8 cellular contexts compared by ENCODE assay signal in genomic region chr9:90226839-90227338, GRCh38.
DNase-seq lines count a peak whose midpoint lies in the region; ATAC-seq and TF ChIP-seq lines count a peak whose summit lies in the region.
"Not testable (repeated sequence)": the region's sequence is repeated elsewhere in the genome, so short reads cannot be mapped to it uniquely, and the experiment has no call there.

No MANE protein-coding gene starts in this region.

- WGBS in H9 (ENCODE audit: extremely low coverage, insufficient read length, low lambda C conversion rate), result no CpG with 5 or more reads among the region's 10 CpGs
- 16% methylated on average over 6 of the region's 10 CpGs for WGBS in esophagus muscularis mucosa

- not testable (repeated sequence) for H4K91ac ChIP-seq in H9 (ENCODE audit: insufficient read length, low read depth, low read length)

- H3K4me1 Mint-ChIP-seq in H9, T-helper 17 cell: not testable (repeated sequence)

- not testable (repeated sequence) for H2BK120ac ChIP-seq in H9 (ENCODE audit: low read depth, low read length, poor library complexity, severe bottlenecking)

- not testable (repeated sequence) for H4K5ac ChIP-seq in H9 (ENCODE audit: insufficient read length, low read depth, low read length)

- H3K27me3 Mint-ChIP-seq in H9 (ENCODE audit: low read depth); T-helper 17 cell: not testable (repeated sequence)

- not testable (repeated sequence) for H3T11ph ChIP-seq in H9 (ENCODE audit: low read length)

- H3K23ac ChIP-seq in H9 (ENCODE audit: insufficient read length, low read depth, low read length), result not testable (repeated sequence)

- not testable (repeated sequence) for H3K79me2 ChIP-seq in H9 (ENCODE audit: insufficient read depth, low read length)

- TF ChIP-seq EP300 in esophagus muscularis mucosa (IDR thresholded peaks at IDR 0.05), result not testable (repeated sequence)

- not testable (repeated sequence) for DNase-seq in AG09319 (ENCODE audit: extremely low read depth, low read depth); esophagus muscularis mucosa (ENCODE audit: extremely low spot score)
- DNase-seq in H9 (peak; percentile 52), NCI-H2171 (lab: John Stamatoyannopoulos, UW) (peak; percentile 11), T-helper 17 cell (peak in 2 of 3 donors; percentile 15 to 45), midbrain (lab: John Stamatoyannopoulos, UW) (peak; percentile 35)
- peak; percentile 37 for DNase-seq in activated effector memory CD4-positive, alpha-beta T cell treated with Interleukin-2 at 50 U/mL for 16 hours
- DNase-seq in stimulated activated CD4-positive, alpha-beta T cell treated with anti-CD3 and anti-CD28 coated beads, Interleukin-4, amount 100 ng/mL, for 24 hours, result peak; percentile 74

- intact Hi-C loops in esophagus muscularis mucosa (cut with DNase I), result loop anchor here (10.0 kb wide), 2 partner anchors 622 to 648 kb away; partner anchors contain the start of gene GADD45G

- not testable (repeated sequence) for H2BK5ac ChIP-seq in H9 (ENCODE audit: insufficient read length, low read length)

- H3K4me1 ChIP-seq in H9 (ENCODE audit: insufficient read depth, low read length); esophagus muscularis mucosa: not testable (repeated sequence)

- not testable (repeated sequence) for TF ChIP-seq POLR2A in esophagus muscularis mucosa (IDR thresholded peaks at IDR 0.05; ENCODE audit: low read depth)

- not testable (repeated sequence) for H3K18ac ChIP-seq in H9 (ENCODE audit: insufficient read length, low read depth, low read length)

- peak; percentile 26 for TF ChIP-seq CTCF in AG09319 (IDR thresholded peaks at IDR 0.05; ENCODE audit: low read depth, low read length)
- peak; percentile 85 for TF ChIP-seq CTCF in H9 (conservative IDR thresholded peaks at IDR 0.05)
- TF ChIP-seq CTCF in esophagus muscularis mucosa (IDR thresholded peaks at IDR 0.05), result peak; percentile 53 to 62 (median 61)

- not testable (repeated sequence) for H3K9ac ChIP-seq in H9 (ENCODE audit: extremely low read depth, insufficient read length, low read length)

- H3K4me3 Mint-ChIP-seq in H9, T-helper 17 cell: not testable (repeated sequence)

- not testable (repeated sequence) for H3K4me3 ChIP-seq in esophagus muscularis mucosa

- not testable (repeated sequence) for H2BK15ac ChIP-seq in H9 (ENCODE audit: low read depth, low read length)

- H3K56ac ChIP-seq in H9 (ENCODE audit: insufficient read length, low read depth, low read length), result not testable (repeated sequence)

- not testable (repeated sequence) for H3K23me2 ChIP-seq in H9 (ENCODE audit: insufficient read length, low read depth, low read length, poor library complexity, severe bottlenecking)

- not testable (repeated sequence) for H3K36me3 Mint-ChIP-seq in H9 (ENCODE audit: insufficient read depth in 1 of 3, low read depth in 3 of 3); T-helper 17 cell (ENCODE audit: low read depth)

- ATAC-seq in T-helper 17 cell, result not testable (repeated sequence)

- not testable (repeated sequence) for H3K27me3 ChIP-seq in H9 (ENCODE audit: insufficient read depth, low read length); esophagus muscularis mucosa

- H3K9me3 Mint-ChIP-seq in H9, result not testable (repeated sequence)

- H3K27ac Mint-ChIP-seq in H9, T-helper 17 cell: not testable (repeated sequence)

- H3K4me2 ChIP-seq in H9 (ENCODE audit: insufficient read depth, insufficient read length, low read length), result not testable (repeated sequence)

- not testable (repeated sequence) for H3K27ac ChIP-seq in H9 (ENCODE audit: insufficient read length, low read depth, low read length); esophagus muscularis mucosa (replicated peaks in 1 of 4)

- not testable (repeated sequence) for H4K20me1 ChIP-seq in H9 (ENCODE audit: control insufficient read depth, insufficient read depth, insufficient read length)

- not testable (repeated sequence) for H3K14ac ChIP-seq in H9 (ENCODE audit: insufficient read depth, low read length)

- not testable (repeated sequence) for H2AFZ ChIP-seq in H9 (ENCODE audit: low read length)

- not testable (repeated sequence) for H3K4ac ChIP-seq in H9 (ENCODE audit: low read depth, low read length)

- H2BK12ac ChIP-seq in H9 (ENCODE audit: insufficient read length, low read depth, low read length), result not testable (repeated sequence)

- H3K9me3 ChIP-seq in H9 (ENCODE audit: control insufficient read depth, low read depth, low read length); T-helper 17 cell (ENCODE audit: control insufficient read depth, low read length, poor library complexity, severe bottlenecking); esophagus muscularis mucosa: not testable (repeated sequence)

- not testable (repeated sequence) for H3K79me1 ChIP-seq in H9 (ENCODE audit: insufficient read depth, low read depth, low read length, poor library complexity, severe bottlenecking)

- not testable (repeated sequence) for H2AK5ac ChIP-seq in H9 (ENCODE audit: insufficient read length, low read length)

- not testable (repeated sequence) for H2BK20ac ChIP-seq in H9 (ENCODE audit: low read depth, low read length, poor library complexity, severe bottlenecking)

- not testable (repeated sequence) for H4K8ac ChIP-seq in H9 (replicated peaks; ENCODE audit: insufficient read length, low read depth, low read length)

- H3K36me3 ChIP-seq in esophagus muscularis mucosa, result not testable (repeated sequence)

Comparison
In these comparisons a context has a peak if more than half of its experiments do, and no peak if none do; other contexts are left out.
1. CTCF ChIP-seq: peak in every context shown above with its lines; median percentile 85 in H9; 61 in esophagus muscularis mucosa; 26 in AG09319.